ENCODE assay signal across 19 cellular contexts in genomic region chr7:152899482-152900166, GRCh38.
A peak's percentile ranks its signal among the peaks of the same experiment; 100 is the strongest.
DNase-seq lines count a peak whose midpoint lies in the region; ATAC-seq and TF ChIP-seq lines count a peak whose summit lies in the region.
"Had no signal": no experiment of that assay in that cellular context is flagged by ENCODE, and none has a peak within 500 bp of the region (broad histone marks: within the 10 kb centered on the region; RNA-seq: fewer than 3 reads in every experiment).

No MANE protein-coding gene starts in this region.

- H3K27ac ChIP-seq in HEK293 (ENCODE audit: extremely low read depth, low read depth, low read length), result no peak overlapping the region
- peak overlapping the region; percentile 55 for H3K27ac ChIP-seq in RWPE1
- H3K27ac ChIP-seq: coronary artery, tibial nerve had no signal

- intact Hi-C loops in Right ventricle myocardium superior (cut with DNase I), result no loop called here

- no peaks in the 10 kb centered on the region for H3K4me1 ChIP-seq in HEK293 (ENCODE audit: control insufficient read depth, insufficient read depth, low read length)
- H3K4me1 ChIP-seq: tibial nerve had no signal

- no peak overlapping the region for H3K4me3 ChIP-seq in HEK293 (ENCODE audit: low read depth, low read length)
- H3K4me3 ChIP-seq: coronary artery, esophagus squamous epithelium, tibial nerve had no signal

- CTCF ChIA-PET in HEK293 (lab: Yijun Ruan, JAX) (no interaction called here), RWPE1 (lab: Yijun Ruan, JAX) (no interaction called here)

- POLR2A ChIA-PET in HEK293 (lab: Yijun Ruan, JAX) (no interaction called here), RWPE1 (lab: Yijun Ruan, JAX; ENCODE audit: low non-redundant PET) (no interaction called here)

- no peaks in the 10 kb centered on the region for H3K36me3 ChIP-seq in HEK293 (ENCODE audit: control insufficient read depth in 2 of 2, insufficient read depth in 1 of 2, low read length in 2 of 2)
- H3K36me3 ChIP-seq: esophagus squamous epithelium, tibial nerve had no signal

- peak; percentile 96 for ATAC-seq in Right ventricle myocardium superior (ENCODE audit: poor library complexity)
- ATAC-seq: activated naive CD8-positive, alpha-beta T cell treated with anti-CD3 and anti-CD28 coated beads, Interleukin-2, amount 50 U/mL, for 24 hours had no signal

- DNase-seq in RWPE1 (ENCODE audit: low spot score) (no peak), Right ventricle myocardium superior (peak; percentile 73), occipital lobe (lab: John Stamatoyannopoulos, UW) (peak; percentile 19), NCI-H187 (lab: John Stamatoyannopoulos, UW) (no peak), GF-D8 (lab: John Stamatoyannopoulos, UW) (no peak), LoVo (ENCODE audit: low spot score) (no peak)
- no peak for DNase-seq in stimulated activated CD4-positive, alpha-beta T cell treated with anti-CD3 and anti-CD28 coated beads, Interleukin-2, amount 100 ng/mL, for 48 hours
- DNase-seq: activated CD4-positive, CD25-positive, alpha-beta regulatory T cell treated with anti-CD3 and anti-CD28 coated beads, Interleukin-2, amount 50 U/mL, for 72 hours; activated naive CD8-positive, alpha-beta T cell treated with anti-CD3 and anti-CD28 coated beads, Interleukin-2, amount 50 U/mL, for 24 hours; esophagus squamous epithelium; HCEC 1CT; Karpas-422; NCI-H2107; posterior cingulate gyrus; stimulated activated CD4-positive, alpha-beta T cell treated with anti-CD3 and anti-CD28 coated beads, Interleukin-1b, Interleukin-23, amount 100 ng/mL, for 48 hours; stimulated activated CD8-positive, alpha-beta memory T cell treated with anti-CD3 and anti-CD28 coated beads, Interleukin-4, amount 100 ng/mL, for 48 hours had no signal

- TF ChIP-seq CTCF in HEK293 (tag by site-specific recombination; IDR thresholded peaks at IDR 0.05), result no peak
- TF ChIP-seq CTCF in RWPE1 (conservative IDR thresholded peaks at IDR 0.05; ENCODE audit: low read depth), result no peak

- H3K9me3 ChIP-seq in HEK293 (ENCODE audit: control insufficient read depth, insufficient read depth, low read depth, low read length), result no peaks in the 10 kb centered on the region
- H3K9me3 ChIP-seq: esophagus squamous epithelium, tibial nerve had no signal

TF ChIP-seq in HEK293, 187 proteins besides CTCF, POLR2A, EP300 and RAD21:
- TF ChIP-seq ZNF639 (tag by site-specific recombination; IDR thresholded peaks at IDR 0.05), result no peak
- peak; percentile 63 for TF ChIP-seq ZNF549 (tag by site-specific recombination; IDR thresholded peaks at IDR 0.05)
- no peak for TF ChIP-seq ELK4 (IDR thresholded peaks at IDR 0.05; ENCODE audit: borderline replicate concordance, low read depth, low read length)
- no peak for TF ChIP-seq ZNF175 (tag by site-specific recombination; IDR thresholded peaks at IDR 0.05)
- no peak for TF ChIP-seq ZNF670 (tag by site-specific recombination; IDR thresholded peaks at IDR 0.05; ENCODE audit: low read depth)
- no peak for TF ChIP-seq ZNF610 (tag by site-specific recombination; IDR thresholded peaks at IDR 0.05; ENCODE audit: borderline replicate concordance)
- TF ChIP-seq ZNF473 (tag by site-specific recombination; IDR thresholded peaks at IDR 0.05), result no peak

Comparison
In these comparisons a context has a peak if more than half of its experiments do, and no peak if none do; other contexts are left out.
1. DNase-seq: peak in Right ventricle myocardium superior (single experiment) and occipital lobe (single experiment); none in RWPE1 (single experiment), NCI-H187 (0 of 2), GF-D8 (single experiment), stimulated activated CD4-positive, alpha-beta T cell treated with anti-CD3 and anti-CD28 coated beads, Interleukin-2, amount 100 ng/mL, for 48 hours (0 of 2) and LoVo (single experiment).